Comparison of ENCODE assay signal across 8 cellular contexts in genomic region chr22:39148727-39149535, GRCh38.
A peak's percentile ranks its signal among the peaks of the same experiment; 100 is the strongest.
DNase-seq lines count a peak whose midpoint lies in the region; ATAC-seq and TF ChIP-seq lines count a peak whose summit lies in the region.

No MANE protein-coding gene starts in this region.

- no peak for ATAC-seq in GM21528 (IDR thresholded peaks at IDR 0.05; ENCODE audit: low FRiP score, unreplicated experiment)

- TF ChIP-seq POLR2A in GM19099 (IDR thresholded peaks at IDR 0.05; ENCODE audit: extremely low read depth, insufficient read length, low read depth), result peak; percentile 46

- intact Hi-C loops in head of caudate nucleus (cut with DNase I), result no loop called here

- peak in 2 of 3 experiments; percentile 45 to 63 for DNase-seq in activated CD8-positive, alpha-beta memory T cell treated with anti-CD3 and anti-CD28 coated beads for 48 hours (ENCODE audit: low read depth in 2 of 3, low spot score in 2 of 3)
- DNase-seq in head of caudate nucleus, result peak in 37 of 42 donors; percentile 29 to 79 (median 58)
- DNase-seq in stimulated activated CD4-positive, alpha-beta T cell treated with anti-CD3 and anti-CD28 coated beads, Interleukin-12 subunit alpha, Interleukin-12 subunit beta, amount 100 ng/mL, for 4 hours, result peak; percentile 62
- no peak for DNase-seq in OCI-M1 (lab: John Stamatoyannopoulos, UW)
- DNase-seq in epidermal melanocyte (ENCODE audit: insufficient read length, low spot score), result no peak
- no peak for DNase-seq in RKO (ENCODE audit: low spot score)

Comparison
In these comparisons a context has a peak if more than half of its experiments do, and no peak if none do; other contexts are left out.
1. DNase-seq: peak in activated CD8-positive, alpha-beta memory T cell treated with anti-CD3 and anti-CD28 coated beads for 48 hours (2 of 3), head of caudate nucleus (37 of 42) and stimulated activated CD4-positive, alpha-beta T cell treated with anti-CD3 and anti-CD28 coated beads, Interleukin-12 subunit alpha, Interleukin-12 subunit beta, amount 100 ng/mL, for 4 hours (single experiment); none in OCI-M1 (single experiment), epidermal melanocyte (single experiment) and RKO (single experiment).